ENCODE assay signal across 23 cellular contexts in the genomic region with DNA sequence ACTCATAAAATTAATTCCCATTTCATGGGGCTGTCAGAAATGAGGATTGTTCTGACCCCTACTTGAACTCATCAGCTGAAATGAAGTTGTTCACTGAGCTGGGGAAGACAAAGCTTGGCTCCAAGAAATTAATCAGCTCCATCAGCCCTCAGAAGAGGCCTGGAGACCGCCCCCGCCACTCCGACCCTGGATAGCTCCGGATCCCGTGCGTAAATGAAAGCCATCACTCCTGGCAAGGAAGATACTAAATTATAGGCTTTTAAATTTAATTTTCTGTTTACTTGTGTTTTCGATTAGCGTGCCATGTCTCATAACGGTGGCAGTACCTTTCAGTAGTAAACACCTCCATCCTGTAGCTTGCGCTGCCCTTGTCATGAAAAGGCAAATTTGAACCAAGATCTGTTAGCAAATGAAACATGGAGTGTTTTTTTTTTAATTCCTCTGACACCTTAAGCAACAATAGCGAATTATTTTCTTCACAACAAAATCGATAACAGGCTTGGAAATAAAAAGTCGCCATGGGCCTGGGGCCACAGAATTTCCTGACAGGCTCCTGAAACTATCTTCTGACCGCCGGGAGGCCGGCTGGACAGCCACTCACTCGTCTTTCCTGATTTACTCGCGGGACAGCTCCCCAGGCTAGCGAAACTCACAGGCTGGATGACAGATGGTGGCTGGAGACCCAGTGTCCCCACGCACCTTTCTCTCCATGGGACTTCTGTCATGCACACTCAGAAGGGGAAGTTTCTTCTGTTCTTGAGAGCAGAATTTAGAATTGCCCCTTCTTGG.
"Had no signal": no experiment of that assay in that cellular context is flagged by ENCODE, and none has a peak within 500 bp of the region (broad histone marks: within the 10 kb centered on the region; RNA-seq: fewer than 3 reads in every experiment).

No MANE protein-coding gene starts in this region.

- H3K27me3 ChIP-seq: adrenal gland, ascending aorta, testis had no signal

- H3K27ac ChIP-seq: adrenal gland, ascending aorta, left ventricle myocardium inferior, testis had no signal

- H3K36me3 ChIP-seq: adrenal gland, ascending aorta, left ventricle myocardium inferior had no signal

- H3K4me1 Mint-ChIP-seq: endodermal cell, memory B cell, T-cell, WTC11 had no signal

- H3K9me3 ChIP-seq: adrenal gland, ascending aorta, left ventricle myocardium inferior, testis had no signal

- H3K4me3 Mint-ChIP-seq: activated naive CD8-positive, alpha-beta T cell; activated T-cell treated with anti-CD3 and anti-CD28 coated beads, Interleukin-2, amount 50 U/mL, for 24 hours; endodermal cell; memory B cell; nephron progenitor cell; T-cell; T-helper 2 cell treated with Interferon-gamma antibody and Interleukin-4, amounts not matched to agents 5 μg/mL and 100 μg/mL, for 36 hours; WTC11 had no signal

- ATAC-seq: mucosa of descending colon, SK-N-SH treated with all-trans-retinoic acid at 6 μM for 48 hours, T-cell, WTC11 had no signal

- DNase-seq: activated CD8-positive, alpha-beta memory T cell treated with anti-CD3 and anti-CD28 coated beads for 24 hours; activated CD8-positive, alpha-beta memory T cell treated with anti-CD3 and anti-CD28 coated beads, Interleukin-2, amount 50 U/mL, for 4 hours; activated naive CD4-positive, alpha-beta T cell; activated T-cell treated with anti-CD3 and anti-CD28 coated beads, Interleukin-2, amount 50 U/mL, for 24 hours; central memory CD4-positive, alpha-beta T cell; left ventricle myocardium inferior; mucosa of descending colon; nephron progenitor cell; nucleus accumbens; stimulated activated CD4-positive, alpha-beta T cell treated with anti-CD3 and anti-CD28 coated beads, Interleukin-4, amount 100 ng/mL, for 1 hour; stimulated activated naive CD4-positive, alpha-beta T cell; T-cell; testis; trophoblast cell had no signal

- H3K4me3 ChIP-seq: adrenal gland, ascending aorta, left ventricle myocardium inferior, mucosa of descending colon, testis had no signal

- H3K4me1 ChIP-seq: adrenal gland, ascending aorta, left ventricle myocardium inferior, testis had no signal

- H3K9me3 Mint-ChIP-seq: endodermal cell, nephron progenitor cell, WTC11 had no signal

- H3K27ac Mint-ChIP-seq: activated naive CD8-positive, alpha-beta T cell; activated T-cell treated with anti-CD3 and anti-CD28 coated beads, Interleukin-2, amount 50 U/mL, for 24 hours; activated T-helper 2 cell treated with anti-CD3 and anti-CD28 coated beads, Interferon-gamma antibody, Interleukin-2, Interleukin-4, amounts not matched to agents 10 μg/mL and 5 μg/mL and 100 μg/mL, durations not matched to agents 14 hours and 24 hours and 36 hours; endodermal cell; memory B cell; nephron progenitor cell; T-cell; T-helper 2 cell treated with Interferon-gamma antibody and Interleukin-4, amounts not matched to agents 5 μg/mL and 100 μg/mL, for 36 hours; WTC11 had no signal

- H3K36me3 Mint-ChIP-seq: activated naive CD8-positive, alpha-beta T cell; memory B cell; T-cell; WTC11 had no signal

- H3K27me3 Mint-ChIP-seq: activated naive CD8-positive, alpha-beta T cell; activated T-cell treated with anti-CD3 and anti-CD28 coated beads, Interleukin-2, amount 50 U/mL, for 24 hours; memory B cell; T-cell had no signal
